17 cellular contexts compared by ENCODE assay signal in the genomic region with DNA sequence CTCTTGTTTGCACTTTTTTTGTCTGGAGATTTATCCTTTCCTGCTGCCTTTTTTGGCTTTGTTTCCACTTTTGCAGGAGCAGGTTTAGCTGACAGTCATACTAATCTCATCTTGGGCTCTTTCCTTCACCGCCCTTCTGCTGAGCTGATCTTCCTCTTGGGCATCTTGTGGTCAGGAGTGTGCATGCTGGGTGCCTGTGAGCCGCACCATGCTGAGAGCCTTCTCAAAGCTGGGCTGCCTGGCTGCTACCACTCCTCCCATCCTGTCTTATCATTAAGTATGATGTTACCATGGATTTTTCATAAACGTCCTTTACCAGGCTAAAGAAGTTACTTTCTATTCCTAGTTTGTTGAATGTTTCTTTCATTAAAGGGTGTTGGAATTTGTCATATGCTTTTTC. TPM values are rescaled to one million over a fixed set of nuclear protein-coding genes. Genes with fewer than 3 reads are reported as not detected.
A peak's percentile ranks its signal among the peaks of the same experiment; 100 is the strongest.
DNase-seq lines count a peak whose midpoint lies in the region; ATAC-seq lines count a peak whose summit lies in the region.
"Had no signal": no experiment of that assay in that cellular context is flagged by ENCODE, and none has a peak within 500 bp of the region (broad histone marks: within the 10 kb centered on the region; RNA-seq: fewer than 3 reads in every experiment).

No MANE protein-coding gene starts in this region.

- H3K9me3 Mint-ChIP-seq in CD4-positive, CD25-positive, alpha-beta regulatory T cell, result no peaks in the 10 kb centered on the region
- no peaks in the 10 kb centered on the region for H3K9me3 Mint-ChIP-seq in activated CD8-positive, alpha-beta T cell treated with anti-CD3 and anti-CD28 coated beads, Interleukin-2, amount 10 ng/mL, durations not matched to agents 7 days and 5 days (ENCODE audit: insufficient read depth)
- H3K9me3 Mint-ChIP-seq: activated naive CD4-positive, alpha-beta T cell treated with anti-CD3 and anti-CD28 coated beads, Interleukin-2, amount 50 U/mL, for 24 hours; natural killer cell treated with Interleukin-12 subunit alpha and Interleukin-12 subunit beta and Interleukin-15 and Interleukin-18, amount 100 ng/mL, for 72 hours had no signal

- H3K27me3 ChIP-seq in CD4-positive, CD25-positive, alpha-beta regulatory T cell (ENCODE audit: control insufficient read depth, insufficient read depth, low read length), result no peaks in the 10 kb centered on the region
- H3K27me3 ChIP-seq: foreskin keratinocyte, vagina had no signal

- no peak overlapping the region for H3K27ac ChIP-seq in CD4-positive, CD25-positive, alpha-beta regulatory T cell (ENCODE audit: insufficient read depth, low read length, poor library complexity, severe bottlenecking)
- H3K27ac ChIP-seq: foreskin keratinocyte, vagina had no signal

- H3K4me3 Mint-ChIP-seq in CD4-positive, CD25-positive, alpha-beta regulatory T cell, result no peak overlapping the region
- no peak overlapping the region for H3K4me3 Mint-ChIP-seq in activated CD8-positive, alpha-beta T cell treated with anti-CD3 and anti-CD28 coated beads, Interleukin-2, amount 10 ng/mL, durations not matched to agents 7 days and 5 days
- H3K4me3 Mint-ChIP-seq: activated naive CD4-positive, alpha-beta T cell treated with anti-CD3 and anti-CD28 coated beads, Interleukin-2, amount 50 U/mL, for 24 hours; natural killer cell treated with Interleukin-12 subunit alpha and Interleukin-12 subunit beta and Interleukin-15 and Interleukin-18, amount 100 ng/mL, for 72 hours had no signal

- H3K36me3 ChIP-seq in CD4-positive, CD25-positive, alpha-beta regulatory T cell (ENCODE audit: control insufficient read depth, insufficient read depth, low read length), result peaks cover 42% of the 10 kb centered on the region

- H3K9me3 ChIP-seq in CD4-positive, CD25-positive, alpha-beta regulatory T cell (ENCODE audit: control insufficient read depth in 2 of 2, low read length in 2 of 2), result no peaks in the 10 kb centered on the region
- H3K9me3 ChIP-seq: vagina had no signal

- H3K4me1 Mint-ChIP-seq in CD4-positive, CD25-positive, alpha-beta regulatory T cell, result peaks cover 16 to 22% (median 18%) of the 10 kb centered on the region in 4 donors
- peaks cover 10% of the 10 kb centered on the region for H3K4me1 Mint-ChIP-seq in activated CD8-positive, alpha-beta T cell treated with anti-CD3 and anti-CD28 coated beads, Interleukin-2, amount 10 ng/mL, durations not matched to agents 7 days and 5 days (ENCODE audit: low read depth)

- peak overlapping the region in 2 of 3 donors; percentile 54 for H3K27ac Mint-ChIP-seq in CD4-positive, CD25-positive, alpha-beta regulatory T cell
- H3K27ac Mint-ChIP-seq in activated CD8-positive, alpha-beta T cell treated with anti-CD3 and anti-CD28 coated beads, Interleukin-2, amount 10 ng/mL, durations not matched to agents 7 days and 5 days, result no peak overlapping the region
- H3K27ac Mint-ChIP-seq: natural killer cell treated with Interleukin-12 subunit alpha and Interleukin-12 subunit beta and Interleukin-15 and Interleukin-18, amount 100 ng/mL, for 72 hours had no signal

- no peaks in the 10 kb centered on the region for H3K4me1 ChIP-seq in CD4-positive, CD25-positive, alpha-beta regulatory T cell (ENCODE audit: control insufficient read depth, insufficient read depth, low read length, poor library complexity, severe bottlenecking)
- H3K4me1 ChIP-seq: foreskin keratinocyte, vagina had no signal

- H3K36me3 Mint-ChIP-seq in CD4-positive, CD25-positive, alpha-beta regulatory T cell, result peaks cover 53% of the 10 kb centered on the region
- H3K36me3 Mint-ChIP-seq in activated CD8-positive, alpha-beta T cell treated with anti-CD3 and anti-CD28 coated beads, Interleukin-2, amount 10 ng/mL, durations not matched to agents 7 days and 5 days (ENCODE audit: low read depth), result peaks cover 61% of the 10 kb centered on the region

- CTCF ChIA-PET in activated CD8-positive, alpha-beta T cell treated with anti-CD3 and anti-CD28 coated beads, Interleukin-2, amount 10 ng/mL, durations not matched to agents 7 days and 5 days (lab: Charles Lee), result no interaction called here

- no peak for ATAC-seq in CD4-positive, CD25-positive, alpha-beta regulatory T cell (ENCODE audit: low read depth in 2 of 2)
- no peak for ATAC-seq in activated CD8-positive, alpha-beta T cell treated with anti-CD3 and anti-CD28 coated beads, Interleukin-2, amount 10 ng/mL, durations not matched to agents 7 days and 5 days
- ATAC-seq: foreskin keratinocyte; natural killer cell treated with Interleukin-12 subunit alpha and Interleukin-12 subunit beta and Interleukin-15 and Interleukin-18, amount 100 ng/mL, for 72 hours had no signal

- POLR2A ChIA-PET in activated CD8-positive, alpha-beta T cell treated with anti-CD3 and anti-CD28 coated beads, Interleukin-2, amount 10 ng/mL, durations not matched to agents 7 days and 5 days (lab: Charles Lee), result no interaction called here

- no peaks in the 10 kb centered on the region for H3K27me3 Mint-ChIP-seq in CD4-positive, CD25-positive, alpha-beta regulatory T cell
- H3K27me3 Mint-ChIP-seq in activated CD8-positive, alpha-beta T cell treated with anti-CD3 and anti-CD28 coated beads, Interleukin-2, amount 10 ng/mL, durations not matched to agents 7 days and 5 days (ENCODE audit: low read depth), result no peaks in the 10 kb centered on the region
- H3K27me3 Mint-ChIP-seq: activated naive CD4-positive, alpha-beta T cell treated with anti-CD3 and anti-CD28 coated beads, Interleukin-2, amount 50 U/mL, for 24 hours; natural killer cell treated with Interleukin-12 subunit alpha and Interleukin-12 subunit beta and Interleukin-15 and Interleukin-18, amount 100 ng/mL, for 72 hours had no signal

- H3K4me3 ChIP-seq in CD4-positive, CD25-positive, alpha-beta regulatory T cell (ENCODE audit: low read depth, low read length), result no peak overlapping the region
- H3K4me3 ChIP-seq: vagina had no signal

- DNase-seq in CD4-positive, CD25-positive, alpha-beta regulatory T cell, result no peak
- DNase-seq in Kasumi-1 (lab: John Stamatoyannopoulos, UW), result peak; percentile 75
- peak; percentile 37 for DNase-seq in amniotic epithelial cell (ENCODE audit: low read depth)
- peak; percentile 33 for DNase-seq in iris pigment epithelial cell (ENCODE audit: low read depth)
- no peak for DNase-seq in HPDE6-E6E7 (ENCODE audit: extremely low spot score)
- DNase-seq in activated CD8-positive, alpha-beta T cell treated with anti-CD3 and anti-CD28 coated beads, Interleukin-2, amount 10 ng/mL, durations not matched to agents 7 days and 5 days, result no peak
- DNase-seq in T1000 (lab: John Stamatoyannopoulos, UW), result no peak
- DNase-seq in mucosa of gallbladder (ENCODE audit: low spot score), result no peak
- DNase-seq: activated CD4-positive, alpha-beta T cell treated with anti-CD3 and anti-CD28 coated beads for 1 hour; central memory CD4-positive, alpha-beta T cell; foreskin keratinocyte; NCI-H2029 treated with DMSO at 0.1 percent for 48 hours; NCI-H526; stimulated activated CD4-positive, alpha-beta T cell treated with anti-CD3 and anti-CD28 coated beads, Interleukin-15, amount 100 ng/mL, for 24 hours had no signal

RNA-seq across cellular contexts. Expression of gene MCCC2, which starts 49.5 kb away (rescaled TPM):
- 30.9 TPM for total RNA-seq in CD4-positive, CD25-positive, alpha-beta regulatory T cell
- 10 to 100 TPM; 26.7 to 45.8 (median 30.7) TPM for polyA plus RNA-seq in CD4-positive, CD25-positive, alpha-beta regulatory T cell
- total RNA-seq in activated CD8-positive, alpha-beta T cell treated with anti-CD3 and anti-CD28 coated beads, Interleukin-2, amount 10 ng/mL, durations not matched to agents 7 days and 5 days, result 10 to 100 TPM; 41.2 to 41.9 TPM
- total RNA-seq in mucosa of gallbladder, result 44.4 TPM

Comparison
In these comparisons a context has a peak if more than half of its experiments do, and no peak if none do; other contexts are left out.
1. DNase-seq: peak in Kasumi-1 (2 of 2), amniotic epithelial cell (single experiment) and iris pigment epithelial cell (single experiment); none in CD4-positive, CD25-positive, alpha-beta regulatory T cell (0 of 3), HPDE6-E6E7 (single experiment), activated CD8-positive, alpha-beta T cell treated with anti-CD3 and anti-CD28 coated beads, Interleukin-2, amount 10 ng/mL, durations not matched to agents 7 days and 5 days (single experiment), T1000 (single experiment) and mucosa of gallbladder (single experiment).